In the genomic region with DNA sequence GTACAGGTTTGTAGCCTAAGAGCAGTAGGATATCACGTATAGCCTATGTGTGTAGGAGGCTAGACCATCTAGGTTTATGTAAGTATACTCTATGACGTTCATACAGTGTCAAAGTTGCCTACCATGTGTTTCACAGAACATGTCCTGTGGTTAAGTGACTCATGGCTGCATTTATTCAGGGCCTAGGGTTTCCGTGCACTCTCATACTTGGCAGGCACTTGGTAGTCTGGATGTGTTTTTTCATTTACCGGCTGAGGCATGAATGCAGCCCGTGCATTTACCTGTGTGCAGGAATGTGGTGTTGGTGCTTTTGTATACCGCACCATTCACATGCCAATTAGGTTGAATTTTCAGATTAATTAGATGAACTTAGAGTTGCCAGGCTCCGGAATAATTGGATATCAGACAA, we compare ENCODE assay signal across 8 cellular contexts. TPM values are rescaled to one million over a fixed set of nuclear protein-coding genes. Genes with fewer than 3 reads are reported as not detected.
DNase-seq lines count a peak whose midpoint lies in the region; ATAC-seq and TF ChIP-seq lines count a peak whose summit lies in the region.

No MANE protein-coding gene starts in this region.

- DNase-seq in GM13977 (ENCODE audit: low spot score) (peak; percentile 40), NB4 (ENCODE audit: low read depth) (peak; percentile 77), COR-L47 (lab: John Stamatoyannopoulos, UW) (no peak), left colon (no peak)
- DNase-seq in activated naive CD4-positive, alpha-beta T cell treated with anti-CD3 and anti-CD28 coated beads, Interleukin-2, amount 50 U/mL, for 16 hours = peak; percentile 23
- DNase-seq in naive thymus-derived CD8-positive, alpha-beta T cell = no peak

- H3K27me3 Mint-ChIP-seq in naive thymus-derived CD8-positive, alpha-beta T cell = peaks cover 15 to 22% (median 17%) of the 10 kb centered on the region in 5 donors

- no peak for TF ChIP-seq POLR2A in NB4 (IDR thresholded peaks at IDR 0.05; ENCODE audit: extremely low read depth, insufficient read length)

- H3K4me1 Mint-ChIP-seq in naive thymus-derived CD8-positive, alpha-beta T cell = peaks cover 0 to 2% (median 0%) of the 10 kb centered on the region in 4 donors

- peak overlapping the region in 3 of 10 donors; percentile 16 to 44 (median 34) for H3K27ac Mint-ChIP-seq in naive thymus-derived CD8-positive, alpha-beta T cell

- in situ Hi-C loops in GM13977 (cut with MboI; ENCODE audit: low pct_unique_long_range_greater_than_20kb, low sequenced_read_pairs, unreplicated experiment) = no loop called here

- no peak overlapping the region for H3K4me3 ChIP-seq in NB4 (ENCODE audit: low read depth, low read length)

- no peaks in the 10 kb centered on the region for H3K36me3 Mint-ChIP-seq in naive thymus-derived CD8-positive, alpha-beta T cell

- POLR2A ChIA-PET in naive thymus-derived CD8-positive, alpha-beta T cell (lab: Charles Lee) = no interaction called here

- H3K9me3 Mint-ChIP-seq in naive thymus-derived CD8-positive, alpha-beta T cell = no peaks in the 10 kb centered on the region

- peak; percentile 50 to 54 for ATAC-seq in naive thymus-derived CD8-positive, alpha-beta T cell
- no peak for ATAC-seq in GM21390 (IDR thresholded peaks at IDR 0.05; ENCODE audit: unreplicated experiment)
- ATAC-seq in left colon = no peak
- no peak for ATAC-seq in HG03342 (IDR thresholded peaks at IDR 0.05; ENCODE audit: unreplicated experiment)

- intact Hi-C loops in left colon (cut with DNase I, micrococcal nuclease) = no loop called here

- TF ChIP-seq CTCF in GM13977 (IDR thresholded peaks at IDR 0.05; ENCODE audit: extremely low read depth, insufficient read depth, missing control alignments) (no peak), NB4 (IDR thresholded peaks at IDR 0.05; ENCODE audit: low read depth, low read length) (no peak)

- no peak overlapping the region for H3K4me3 Mint-ChIP-seq in naive thymus-derived CD8-positive, alpha-beta T cell

RNA-seq across cellular contexts. Expression of a gene that starts 43.4 kb away (rescaled TPM):
- total RNA-seq in naive thymus-derived CD8-positive, alpha-beta T cell = 100 to 1,000 TPM; 184 to 194 TPM
- polyA plus RNA-seq in naive thymus-derived CD8-positive, alpha-beta T cell = 100 to 1,000 TPM; 828 to 956 (median 830) TPM
- 100 to 1,000 TPM; 563 to 581 TPM for total RNA-seq in left colon

RNA-seq across cellular contexts. Expression of a gene that starts 57.8 kb away (rescaled TPM):
- total RNA-seq in naive thymus-derived CD8-positive, alpha-beta T cell = 100 to 1,000 TPM; 432 to 443 TPM
- polyA plus RNA-seq in naive thymus-derived CD8-positive, alpha-beta T cell = 1,000 to 10,000 TPM; 2,292 to 2,558 (median 2,421) TPM
- 100 to 1,000 TPM; 520 to 622 TPM for total RNA-seq in left colon

Comparison
In these comparisons a context has a peak if more than half of its experiments do, and no peak if none do; other contexts are left out.
1. DNase-seq: peak in GM13977 (single experiment), NB4 (single experiment) and activated naive CD4-positive, alpha-beta T cell treated with anti-CD3 and anti-CD28 coated beads, Interleukin-2, amount 50 U/mL, for 16 hours (single experiment); none in naive thymus-derived CD8-positive, alpha-beta T cell (0 of 10), COR-L47 (single experiment) and left colon (0 of 2).
2. ATAC-seq: peak in naive thymus-derived CD8-positive, alpha-beta T cell (2 of 2); none in GM21390 (single experiment), left colon (single experiment) and HG03342 (single experiment).